Comparison of ENCODE assay signal across 8 cellular contexts in the genomic region with DNA sequence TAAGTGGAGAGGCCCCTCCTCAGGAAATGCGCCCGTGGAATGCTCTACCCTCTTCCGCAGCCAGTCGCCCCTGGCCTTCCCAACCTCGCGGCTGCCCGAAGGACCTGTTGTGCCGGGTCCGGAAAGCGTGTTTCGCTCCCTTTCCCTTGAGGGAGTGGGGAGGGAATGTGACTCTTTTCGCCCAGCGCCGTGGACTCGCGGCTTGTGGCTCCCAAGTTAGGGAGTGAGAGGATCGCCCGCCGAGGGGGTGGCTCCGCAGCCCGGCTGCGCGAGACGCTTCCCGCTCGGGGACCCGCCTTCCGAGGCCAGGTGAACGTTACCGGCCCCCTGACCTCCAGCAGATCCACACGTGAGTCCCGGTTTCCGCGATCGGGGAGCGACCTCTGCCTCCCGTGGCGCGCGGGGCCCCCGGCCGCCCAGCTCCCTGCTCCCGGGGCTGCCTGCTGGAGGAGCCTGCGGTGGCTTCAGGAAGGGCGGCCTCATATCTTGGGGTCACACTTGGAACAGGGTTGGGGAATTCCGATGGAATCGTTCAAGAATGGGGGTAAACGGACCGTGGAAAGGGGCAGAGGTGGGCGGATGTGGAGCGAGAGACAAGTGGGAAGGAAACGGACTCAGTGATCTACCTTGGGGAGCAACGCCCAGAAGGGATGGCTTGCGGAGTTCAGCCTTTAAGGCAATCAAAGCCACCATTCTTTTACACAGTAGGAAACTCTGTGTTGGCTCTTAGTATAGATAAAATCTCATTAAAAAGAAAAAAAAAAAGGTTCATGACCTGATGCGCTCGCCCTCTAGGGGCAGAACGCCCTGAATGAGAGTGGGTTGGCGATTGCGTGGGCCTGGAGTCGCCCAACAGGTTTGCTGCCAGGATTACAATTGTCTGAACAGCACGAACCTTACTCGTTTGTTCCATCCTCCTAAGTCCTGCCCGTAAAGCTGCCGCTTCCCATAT. TPM values are rescaled to one million over a fixed set of nuclear protein-coding genes. Genes with fewer than 3 reads are reported as not detected.
DNase-seq lines count a peak whose midpoint lies in the region; ATAC-seq, FAIRE-seq and TF ChIP-seq lines count a peak whose summit lies in the region.

No MANE protein-coding gene starts in this region.

- H3K27me3 Mint-ChIP-seq in central memory CD8-positive, alpha-beta T cell, result peaks cover 63% of the 10 kb centered on the region

- FAIRE-seq in RCC 7860 (lab: Jason Lieb, UNC), result no peak

- CTCF ChIA-PET in AG04449 (lab: Yijun Ruan, JAX), result interaction anchor here (0.5 to 6.5 kb wide), 50 partner anchors 9 to 616 kb away, joined by 3 to 60 read pairs (median 4); no protein-coding TSS in a partner anchor

- DNase-seq in AG04449 (ENCODE audit: low read depth, low spot score) (no peak), RCC 7860 (ENCODE audit: low spot score) (peak; percentile 15), left colon (peak; percentile 40 to 53)
- DNase-seq in central memory CD8-positive, alpha-beta T cell (ENCODE audit: low spot score in 2 of 2), result no peak
- no peak for DNase-seq in stimulated activated effector memory CD8-positive, alpha-beta T cell treated with anti-CD3 and anti-CD28 coated beads, Interleukin-12 subunit alpha, Interleukin-12 subunit beta, amount 100 ng/mL, for 72 hours (ENCODE audit: low spot score in 2 of 2)

- peak overlapping the region; percentile 55 for H3K4me3 Mint-ChIP-seq in central memory CD8-positive, alpha-beta T cell
- H3K4me3 Mint-ChIP-seq in stimulated activated effector memory CD8-positive, alpha-beta T cell treated with anti-CD3 and anti-CD28 coated beads, Interleukin-12 subunit alpha, Interleukin-12 subunit beta, amount 100 ng/mL, for 72 hours, result peak overlapping the region; percentile 48

- peak; percentile 18 for TF ChIP-seq CTCF in AG04449 (IDR thresholded peaks at IDR 0.05; ENCODE audit: insufficient read depth, low read length, missing control alignments)

- H3K9me3 Mint-ChIP-seq in central memory CD8-positive, alpha-beta T cell, result no peaks in the 10 kb centered on the region
- H3K9me3 Mint-ChIP-seq in stimulated activated effector memory CD8-positive, alpha-beta T cell treated with anti-CD3 and anti-CD28 coated beads, Interleukin-12 subunit alpha, Interleukin-12 subunit beta, amount 100 ng/mL, for 72 hours, result no peaks in the 10 kb centered on the region

- no peak overlapping the region for H3K27ac Mint-ChIP-seq in central memory CD8-positive, alpha-beta T cell (ENCODE audit: low read depth)
- H3K27ac Mint-ChIP-seq in stimulated activated effector memory CD8-positive, alpha-beta T cell treated with anti-CD3 and anti-CD28 coated beads, Interleukin-12 subunit alpha, Interleukin-12 subunit beta, amount 100 ng/mL, for 72 hours, result no peak overlapping the region

- intact Hi-C loops in left colon (cut with DNase I, micrococcal nuclease), result loop anchor here in 1 of 2 donors (5.0 kb wide), 1 partner anchor 138 kb away; no protein-coding TSS in a partner anchor

- H3K4me1 Mint-ChIP-seq in central memory CD8-positive, alpha-beta T cell, result no peaks in the 10 kb centered on the region
- no peaks in the 10 kb centered on the region for H3K4me1 Mint-ChIP-seq in stimulated activated effector memory CD8-positive, alpha-beta T cell treated with anti-CD3 and anti-CD28 coated beads, Interleukin-12 subunit alpha, Interleukin-12 subunit beta, amount 100 ng/mL, for 72 hours

- H3K4me3 ChIP-seq in AG04449 (ENCODE audit: low read depth, low read length), result peak overlapping the region; percentile 74

- POLR2A ChIA-PET in AG04449 (lab: Yijun Ruan, JAX), result interaction anchor here (1.1 kb wide), 1 partner anchor 146 kb away, joined by 4 read pairs; no protein-coding TSS in a partner anchor

- no peaks in the 10 kb centered on the region for H3K36me3 Mint-ChIP-seq in central memory CD8-positive, alpha-beta T cell (ENCODE audit: insufficient read depth)
- H3K36me3 Mint-ChIP-seq in stimulated activated effector memory CD8-positive, alpha-beta T cell treated with anti-CD3 and anti-CD28 coated beads, Interleukin-12 subunit alpha, Interleukin-12 subunit beta, amount 100 ng/mL, for 72 hours, result no peaks in the 10 kb centered on the region

- ATAC-seq in GM19324 (IDR thresholded peaks at IDR 0.05; ENCODE audit: low FRiP score, unreplicated experiment) (peak; percentile 41), left colon (peak; percentile 56), HG03378 (IDR thresholded peaks at IDR 0.05; ENCODE audit: unreplicated experiment) (no peak), HG03045 (IDR thresholded peaks at IDR 0.05; ENCODE audit: unreplicated experiment) (no peak)
- no peak for ATAC-seq in central memory CD8-positive, alpha-beta T cell (replicated peaks; ENCODE audit: extremely low read depth, poor library complexity, severe bottlenecking)
- ATAC-seq in stimulated activated effector memory CD8-positive, alpha-beta T cell treated with anti-CD3 and anti-CD28 coated beads, Interleukin-12 subunit alpha, Interleukin-12 subunit beta, amount 100 ng/mL, for 72 hours, result peak; percentile 14

RNA-seq across cellular contexts. Expression of gene TPD52L1, which starts 0.9 kb away (rescaled TPM):
- total RNA-seq in left colon, result 10 to 100 TPM; 11.4 to 15.8 TPM

Comparison
In these comparisons a context has a peak if more than half of its experiments do, and no peak if none do; other contexts are left out.
1. DNase-seq: peak in RCC 7860 (single experiment) and left colon (2 of 2); none in AG04449 (single experiment), central memory CD8-positive, alpha-beta T cell (0 of 2) and stimulated activated effector memory CD8-positive, alpha-beta T cell treated with anti-CD3 and anti-CD28 coated beads, Interleukin-12 subunit alpha, Interleukin-12 subunit beta, amount 100 ng/mL, for 72 hours (0 of 2).
2. ATAC-seq: peak in GM19324 (single experiment), left colon (single experiment) and stimulated activated effector memory CD8-positive, alpha-beta T cell treated with anti-CD3 and anti-CD28 coated beads, Interleukin-12 subunit alpha, Interleukin-12 subunit beta, amount 100 ng/mL, for 72 hours (single experiment); none in central memory CD8-positive, alpha-beta T cell (single experiment), HG03378 (single experiment) and HG03045 (single experiment).